ENCODE assay signal across 1 cellular context in genomic region chr19:38618590-38619360, GRCh38.
A peak's percentile ranks its signal among the peaks of the same experiment; 100 is the strongest.
TF ChIP-seq lines count a peak whose summit lies in the region.

Gene EIF3K (plus strand): TSS chr19:38619188. CDS start chr19:38619269, 81 bp downstream.

TF ChIP-seq in K562, 482 proteins besides CTCF, POLR2A, EP300 and RAD21 (continued from another document and continues in another):
- no peak; the same call in 1 of the 2 replicates for TF ChIP-seq ARID4B (CRISPR knock-in tag; IDR thresholded peaks at IDR 0.05)
- no peak for TF ChIP-seq RHOXF2B (CRISPR knock-in tag; conservative IDR thresholded peaks at IDR 0.05)
- TF ChIP-seq HMG20A (CRISPR knock-in tag; conservative IDR thresholded peaks at IDR 0.05): no peak
- peak; percentile 77; the same call in 1 of the 2 replicates for TF ChIP-seq POLR2AphosphoS2 (IDR thresholded peaks at IDR 0.05; ENCODE audit: low read length)
- no peak for TF ChIP-seq ILF3 (IDR thresholded peaks at IDR 0.05; ENCODE audit: borderline replicate concordance)
- peak; percentile 98 for TF ChIP-seq TFE3 (CRISPR knock-in tag; IDR thresholded peaks at IDR 0.05)
- no peak for TF ChIP-seq SIRT6 (IDR thresholded peaks at IDR 0.05; ENCODE audit: low read depth, low read length)
- peak; percentile 88 for TF ChIP-seq MYC (IDR thresholded peaks at IDR 0.05; ENCODE audit: low read depth, low read length)
- no peak for TF ChIP-seq MYC (CRISPR knock-in tag; IDR thresholded peaks at IDR 0.05; ENCODE audit: borderline replicate concordance, low read depth)
- 0 out of 2 replicates have a peak, but pooled peaks have one; percentile 24 for TF ChIP-seq ZBTB7A (IDR thresholded peaks at IDR 0.05; ENCODE audit: borderline replicate concordance, control insufficient read depth, low read depth, low read length)
- TF ChIP-seq MBD2 (IDR thresholded peaks at IDR 0.05; ENCODE audit: borderline replicate concordance, low read depth): peak; percentile 51; the same call in 1 of the 2 replicates
- no peak for TF ChIP-seq NFATC3 (IDR thresholded peaks at IDR 0.05)
- TF ChIP-seq KDM5B (IDR thresholded peaks at IDR 0.05; ENCODE audit: insufficient replicate concordance, low read depth, low read length): peak; percentile 93
- TF ChIP-seq FOXP4 (CRISPR knock-in tag; IDR thresholded peaks at IDR 0.05; ENCODE audit: borderline replicate concordance): no peak; the same call in 1 of the 2 replicates
- TF ChIP-seq NR0B1 (IDR thresholded peaks at IDR 0.05; ENCODE audit: partially characterized antibody): no peak
- no peak for TF ChIP-seq SMAD2 (IDR thresholded peaks at IDR 0.05; ENCODE audit: low read depth, low read length)
- TF ChIP-seq ZNF511 (CRISPR knock-in tag; IDR thresholded peaks at IDR 0.05): no peak
- TF ChIP-seq ARID3B (CRISPR knock-in tag; IDR thresholded peaks at IDR 0.05; ENCODE audit: borderline replicate concordance): no peak
- TF ChIP-seq ZNF24 (IDR thresholded peaks at IDR 0.05): no peak
- TF ChIP-seq TAF15 (IDR thresholded peaks at IDR 0.05; ENCODE audit: low read depth, low read length): no peak
- TF ChIP-seq NFE2 (IDR thresholded peaks at IDR 0.05; ENCODE audit: low read depth): no peak
- no peak for TF ChIP-seq KLF6 (CRISPR knock-in tag; IDR thresholded peaks at IDR 0.05; ENCODE audit: borderline replicate concordance)
- TF ChIP-seq PCBP2 (IDR thresholded peaks at IDR 0.05; ENCODE audit: low read depth, low read length, poor library complexity, severe bottlenecking): no peak
- TF ChIP-seq PPARD (CRISPR knock-in tag; IDR thresholded peaks at IDR 0.05): no peak
- TF ChIP-seq GABPA (tag; conservative IDR thresholded peaks at IDR 0.05; ENCODE audit: low read depth): peak; percentile 95
- TF ChIP-seq ZNF232 (CRISPR knock-in tag; IDR thresholded peaks at IDR 0.05): no peak
- no peak for TF ChIP-seq PTRF (tag; IDR thresholded peaks at IDR 0.05)
- TF ChIP-seq AFF1 (IDR thresholded peaks at IDR 0.05; ENCODE audit: low read depth in 1 of 2, partially characterized antibody in 2 of 2): peak in 1 of 2 experiments; percentile 93
- TF ChIP-seq ZBTB33 (CRISPR knock-in tag; IDR thresholded peaks at IDR 0.05): peak; percentile 56; the same call in 1 of the 2 replicates
- TF ChIP-seq XRCC4 (IDR thresholded peaks at IDR 0.05; ENCODE audit: extremely low read depth, insufficient read depth, insufficient read length): no peak
- TF ChIP-seq ZFPM2 (CRISPR knock-in tag; IDR thresholded peaks at IDR 0.05): no peak
- no peak for TF ChIP-seq CCAR2 (IDR thresholded peaks at IDR 0.05; ENCODE audit: low read depth, low read length)
- no peak for TF ChIP-seq COPS2 (conservative IDR thresholded peaks at IDR 0.05)
